9 cellular contexts compared by ENCODE assay signal in genomic region chr17:3534881-3535252, GRCh38. TPM values are rescaled to one million over a fixed set of nuclear protein-coding genes. Genes with fewer than 3 reads are reported as not detected.
DNase-seq lines count a peak whose midpoint lies in the region; ATAC-seq and TF ChIP-seq lines count a peak whose summit lies in the region.
"Had no signal": no experiment of that assay in that cellular context is flagged by ENCODE, and none has a peak within 500 bp of the region (broad histone marks: within the 10 kb centered on the region; RNA-seq: fewer than 3 reads in every experiment).

No MANE protein-coding gene starts in this region.

- no peak overlapping the region for H3K4me3 Mint-ChIP-seq in GM23338
- no peak overlapping the region for H3K4me3 Mint-ChIP-seq in central memory CD8-positive, alpha-beta T cell

- no peak overlapping the region for H4K91ac ChIP-seq in mesenchymal stem cell (ENCODE audit: low read length)

- TF ChIP-seq CTCF in A673 (conservative IDR thresholded peaks at IDR 0.05; ENCODE audit: low read depth, low read length) (no peak), GM23338 (conservative IDR thresholded peaks at IDR 0.05; ENCODE audit: low read depth in 2 of 2) (no peak), lower leg skin (IDR thresholded peaks at IDR 0.05) (no peak)

- H3K4me1 ChIP-seq in A673 (ENCODE audit: insufficient read depth, low read length, poor library complexity, severe bottlenecking) = no peaks in the 10 kb centered on the region
- no peaks in the 10 kb centered on the region; the same call in 1 of the 2 replicates for H3K4me1 ChIP-seq in GM23338 (ENCODE audit: insufficient read depth)
- peaks cover 13% of the 10 kb centered on the region for H3K4me1 ChIP-seq in mesenchymal stem cell (ENCODE audit: control insufficient read depth, insufficient read depth, low read depth, low read length)

- H3K23ac ChIP-seq in mesenchymal stem cell (ENCODE audit: low read length in 2 of 2) = no peak overlapping the region

- H3K4ac ChIP-seq in mesenchymal stem cell (ENCODE audit: low read depth in 1 of 2, low read length in 2 of 2) = no peak overlapping the region

- no peaks in the 10 kb centered on the region for H3F3A ChIP-seq in GM23338 (replicated peaks; ENCODE audit: low read depth)

- H4K8ac ChIP-seq in mesenchymal stem cell (ENCODE audit: low read length) = no peak overlapping the region

- H3K36me3 ChIP-seq in A673 (ENCODE audit: insufficient read depth, low read length, poor library complexity, severe bottlenecking) = no peaks in the 10 kb centered on the region
- no peaks in the 10 kb centered on the region for H3K36me3 ChIP-seq in GM23338 (ENCODE audit: insufficient read depth)
- H3K36me3 ChIP-seq in mesenchymal stem cell (ENCODE audit: control insufficient read depth in 1 of 2, insufficient read depth in 2 of 2, low read depth in 1 of 2, low read length in 2 of 2) = peaks cover 0 to 6% of the 10 kb centered on the region in 2 experiments

- H3K27me3 ChIP-seq in A673 (replicated peaks; ENCODE audit: insufficient read depth, low read depth, low read length, poor library complexity) (no peaks in the 10 kb centered on the region), GM23338 (ENCODE audit: insufficient read depth) (no peaks in the 10 kb centered on the region), mesenchymal stem cell (ENCODE audit: control insufficient read depth in 1 of 2, insufficient read depth in 1 of 2, low read length in 2 of 2) (no peaks in the 10 kb centered on the region)

- H3K14ac ChIP-seq in mesenchymal stem cell (ENCODE audit: low read length in 2 of 2) = no peak overlapping the region

- H3K4me1 Mint-ChIP-seq in GM23338 = peaks cover 14% of the 10 kb centered on the region
- no peaks in the 10 kb centered on the region for H3K4me1 Mint-ChIP-seq in central memory CD8-positive, alpha-beta T cell

- no peak overlapping the region for H2BK120ac ChIP-seq in mesenchymal stem cell (ENCODE audit: low read depth, low read length)

- no peaks in the 10 kb centered on the region for H3K9me2 ChIP-seq in GM23338 (ENCODE audit: insufficient read depth)

- DNase-seq in A673 (ENCODE audit: low spot score) (peak; percentile 47), GM23338 (ENCODE audit: low spot score) (peak; percentile 50), mesenchymal stem cell (peak; percentile 18), NCI-H1105 treated with DMSO at 0.1 percent for 48 hours (lab: John Stamatoyannopoulos, UW) (no peak), NCI-H524 treated with DMSO at 0.1 percent for 48 hours (lab: John Stamatoyannopoulos, UW) (no peak), lower leg skin (ENCODE audit: low spot score in 2 of 2) (no peak)
- DNase-seq in central memory CD8-positive, alpha-beta T cell (ENCODE audit: low spot score in 2 of 2) = no peak
- DNase-seq: cortex of kidney had no signal

- peak; percentile 19 for ATAC-seq in GM23338
- ATAC-seq in central memory CD8-positive, alpha-beta T cell (replicated peaks; ENCODE audit: extremely low read depth, poor library complexity, severe bottlenecking) = no peak
- no peak for ATAC-seq in GM18861 (IDR thresholded peaks at IDR 0.05; ENCODE audit: unreplicated experiment)

- 72% methylated on average over 3 of the region's 3 CpGs for WGBS in mesenchymal stem cell
- 12 to 17% methylated on average over 3 of the region's 3 CpGs for WGBS in lower leg skin, 2 donors

- POLR2A ChIA-PET in A673 (lab: Charles Lee; ENCODE audit: low non-redundant PET) = no interaction called here

- no TSS peak for BruUV-seq in A673 (replicated peaks; lab: Mats Ljungman, UMichigan)

- no peak overlapping the region for H2BK15ac ChIP-seq in mesenchymal stem cell (ENCODE audit: low read depth, poor library complexity, severe bottlenecking)

- no peak overlapping the region for H2BK12ac ChIP-seq in mesenchymal stem cell (ENCODE audit: low read length in 2 of 2)

- CTCF ChIA-PET in A673 (lab: Charles Lee) = interaction anchor here (0.6 kb wide), 1 partner anchor 34 kb away, joined by 4 read pairs; no protein-coding TSS in a partner anchor

- no peak overlapping the region for H3K18ac ChIP-seq in mesenchymal stem cell (ENCODE audit: low read depth in 1 of 2, low read length in 2 of 2)

- TF ChIP-seq POLR2A in lower leg skin (IDR thresholded peaks at IDR 0.05) = no peak

- H3K9ac ChIP-seq in mesenchymal stem cell (ENCODE audit: low read length) = peak overlapping the region; percentile 50

- H3K9me3 Mint-ChIP-seq in GM23338 = no peaks in the 10 kb centered on the region; the same call in 2 of the 3 replicates
- H3K9me3 Mint-ChIP-seq in central memory CD8-positive, alpha-beta T cell = no peaks in the 10 kb centered on the region

- no peak overlapping the region for H3K27ac ChIP-seq in A673 (ENCODE audit: low read depth, low read length, poor library complexity, severe bottlenecking)
- no peak overlapping the region for H3K27ac ChIP-seq in GM23338 (ENCODE audit: low read depth)
- no peak overlapping the region for H3K27ac ChIP-seq in mesenchymal stem cell (ENCODE audit: low read length, poor library complexity, severe bottlenecking)

- H3K9me3 ChIP-seq in A673 (ENCODE audit: low read depth, low read length, poor library complexity, severe bottlenecking) (no peaks in the 10 kb centered on the region), mesenchymal stem cell (ENCODE audit: control insufficient read depth, low read length) (no peaks in the 10 kb centered on the region)

- H3K27ac Mint-ChIP-seq in GM23338 = no peak overlapping the region
- peak overlapping the region; percentile 25 for H3K27ac Mint-ChIP-seq in central memory CD8-positive, alpha-beta T cell (ENCODE audit: low read depth)

- no peaks in the 10 kb centered on the region for H4K20me1 ChIP-seq in GM23338 (replicated peaks; ENCODE audit: insufficient read depth)

- H2AFZ ChIP-seq in GM23338 (no peak overlapping the region; the same call in 1 of the 2 replicates), mesenchymal stem cell (ENCODE audit: low read depth, low read length) (no peak overlapping the region)

- intact Hi-C loops in A673 (cut with micrococcal nuclease; ENCODE audit: unreplicated experiment) = no loop called here
- intact Hi-C loops in lower leg skin (cut with DNase I; ENCODE audit: low total_unique reads) = no loop called here

- no peak overlapping the region for H3K4me2 ChIP-seq in GM23338
- no peak overlapping the region for H3K4me2 ChIP-seq in mesenchymal stem cell (ENCODE audit: low read length, poor library complexity, severe bottlenecking)

- no peak overlapping the region for H2AK5ac ChIP-seq in mesenchymal stem cell (ENCODE audit: low read length, severe bottlenecking)

- peaks cover 11% of the 10 kb centered on the region for H3K27me3 Mint-ChIP-seq in GM23338 (ENCODE audit: insufficient read depth, low read depth, poor library complexity)
- peaks cover 22% of the 10 kb centered on the region for H3K27me3 Mint-ChIP-seq in central memory CD8-positive, alpha-beta T cell

- H3K79me2 ChIP-seq in GM23338 (replicated peaks; ENCODE audit: insufficient read depth) = no peaks in the 10 kb centered on the region

- H3K36me3 Mint-ChIP-seq in GM23338 (ENCODE audit: low read depth) = no peaks in the 10 kb centered on the region; the same call in 2 of the 3 replicates
- H3K36me3 Mint-ChIP-seq in central memory CD8-positive, alpha-beta T cell (ENCODE audit: insufficient read depth) = peaks cover 2% of the 10 kb centered on the region

- H3K79me1 ChIP-seq in mesenchymal stem cell (replicated peaks; ENCODE audit: low read length, poor library complexity, severe bottlenecking) = no peaks in the 10 kb centered on the region

- H3K4me3 ChIP-seq in A673 (ENCODE audit: low read depth, low read length, poor library complexity, severe bottlenecking) (no peak overlapping the region), GM23338 (no peak overlapping the region), mesenchymal stem cell (ENCODE audit: insufficient read depth in 1 of 2, low read depth in 1 of 2, low read length in 2 of 2) (peak overlapping the region in 1 of 2 experiments; percentile 22), lower leg skin (ENCODE audit: low read depth, poor library complexity, severe bottlenecking) (no peak overlapping the region)

- no peak overlapping the region for H2BK5ac ChIP-seq in mesenchymal stem cell (ENCODE audit: low read depth, low read length, poor library complexity, severe bottlenecking)

TF ChIP-seq in GM23338, 12 proteins besides CTCF, POLR2A, EP300 and RAD21 (continues in another document):
- TF ChIP-seq EZH2 (IDR thresholded peaks at IDR 0.05; ENCODE audit: low read depth, unreplicated experiment) = no peak
- no peak for TF ChIP-seq ZNF114 (CRISPR knock-in tag; IDR thresholded peaks at IDR 0.05)
- no peak for TF ChIP-seq JUNB (IDR thresholded peaks at IDR 0.05; ENCODE audit: unreplicated experiment)
- TF ChIP-seq STAT1 (IDR thresholded peaks at IDR 0.05; ENCODE audit: unreplicated experiment) = no peak
- TF ChIP-seq ETS1 (IDR thresholded peaks at IDR 0.05) = no peak
- TF ChIP-seq ZNF331 (CRISPR knock-in tag; IDR thresholded peaks at IDR 0.05; ENCODE audit: low read depth) = no peak

RNA-seq across cellular contexts. Expression of gene TRPV3, which starts 22.7 kb away (rescaled TPM):
- total RNA-seq in A673 (2021) = 0.13 and 0.24 TPM in 2 replicates
- total RNA-seq in GM23338 (2014; rRNA removed; shearing (Covaris generic)) = 0.69 and 0.70 TPM in 2 replicates
- polyA plus RNA-seq in GM23338 (2016; fragmentation: Nextera tagmentation; extraction: Ambion mirVana) = 0.15 and 0.82 TPM in 2 replicates
- 0.22 TPM for polyA plus RNA-seq in mesenchymal stem cell (2013, experiment 1 of 2)
- 0.21 TPM for polyA plus RNA-seq in mesenchymal stem cell (2013, experiment 2 of 2)
- total RNA-seq in lower leg skin = 10 to 100 TPM; 21.8 to 33.2 (median 25.1) TPM

RNA-seq across cellular contexts. Expression of gene ASPA, which starts 59.1 kb away (rescaled TPM):
- total RNA-seq in A673 (2021) (not detected in 2 replicates), lower leg skin (1 to 10 TPM in 3 of 4 donors, under 1 TPM in 1; 0.69 to 3.2 (median 1.4) TPM)
- 0.04 TPM in 1 of 2 replicates, not detected in the other for total RNA-seq in GM23338 (2014; rRNA removed; shearing (Covaris generic))
- 0.13 TPM in 1 of 2 replicates, not detected in the other for polyA plus RNA-seq in GM23338 (2016; fragmentation: Nextera tagmentation; extraction: Ambion mirVana)
- 0.03 TPM for polyA plus RNA-seq in mesenchymal stem cell (2013, experiment 1 of 2)
- polyA plus RNA-seq in mesenchymal stem cell (2013, experiment 2 of 2) = 0.07 TPM

Comparison
In these comparisons a context has a peak if more than half of its experiments do, and no peak if none do; other contexts are left out.
1. DNase-seq: peak in A673 (single experiment), GM23338 (single experiment) and mesenchymal stem cell (single experiment); none in central memory CD8-positive, alpha-beta T cell (0 of 2), NCI-H1105 treated with DMSO at 0.1 percent for 48 hours (single experiment), NCI-H524 treated with DMSO at 0.1 percent for 48 hours (single experiment) and lower leg skin (0 of 2).
2. RNA of gene TRPV3, which starts 22.7 kb away (total RNA-seq): 21.8 to 33.2 TPM in lower leg skin; 0.69 to 0.70 TPM in GM23338 and 0.13 to 0.24 TPM in A673; every median in the first group is over 10 times any median in the second.